Comparison of ENCODE assay signal across 13 cellular contexts in genomic region chr7:129041142-129041928, GRCh38. TPM values are rescaled to one million over a fixed set of nuclear protein-coding genes. Genes with fewer than 3 reads are reported as not detected.
A peak's percentile ranks its signal among the peaks of the same experiment; 100 is the strongest.
DNase-seq lines count a peak whose midpoint lies in the region; ATAC-seq, FAIRE-seq and TF ChIP-seq lines count a peak whose summit lies in the region.
"Had no signal": no experiment of that assay in that cellular context is flagged by ENCODE, and none has a peak within 500 bp of the region (broad histone marks: within the 10 kb centered on the region; RNA-seq: fewer than 3 reads in every experiment).

No MANE protein-coding gene starts in this region.

- H3K4me3 ChIP-seq in GM23338 (0 out of 2 replicates have a peak overlapping the region, but pooled peaks have one; percentile 16), WERI-Rb-1 (ENCODE audit: low read depth, low read length) (no peak overlapping the region)
- H3K4me3 ChIP-seq: right lobe of liver, thoracic aorta had no signal

- TF ChIP-seq CTCF in D721Med (IDR thresholded peaks at IDR 0.05; ENCODE audit: insufficient read depth, missing control alignments) (no peak), GM23338 (conservative IDR thresholded peaks at IDR 0.05; ENCODE audit: low read depth in 2 of 2) (no peak), WERI-Rb-1 (IDR thresholded peaks at IDR 0.05; ENCODE audit: low read depth, low read length) (no peak)

- peaks cover 33% of the 10 kb centered on the region for H3K4me1 Mint-ChIP-seq in GM23338

- DNase-seq in D721Med (ENCODE audit: insufficient read length, low spot score): no peak
- DNase-seq in GM23338 (ENCODE audit: low spot score): peak; percentile 25
- no peak for DNase-seq in WERI-Rb-1
- DNase-seq in myocyte (ENCODE audit: low read depth): peak; percentile 27
- no peak for DNase-seq in iPS-NIHi7 (ENCODE audit: extremely low spot score)
- no peak for DNase-seq in cortex of kidney (lab: John Stamatoyannopoulos, UW)
- DNase-seq: HCEC 1CT, kidney, OCI-M1, right lobe of liver had no signal

- H3F3A ChIP-seq in GM23338 (replicated peaks; ENCODE audit: low read depth): no peaks in the 10 kb centered on the region

- H3K4me2 ChIP-seq in GM23338: peak overlapping the region; percentile 41

- peaks cover 4% of the 10 kb centered on the region for H3K27me3 Mint-ChIP-seq in GM23338 (ENCODE audit: insufficient read depth, low read depth, poor library complexity)

- no peaks in the 10 kb centered on the region for H3K9me3 ChIP-seq in WERI-Rb-1 (ENCODE audit: severe bottlenecking)
- H3K9me3 ChIP-seq: right lobe of liver, thoracic aorta had no signal

- H3K4me1 ChIP-seq in GM23338 (ENCODE audit: insufficient read depth): peaks cover 33% of the 10 kb centered on the region

- no peaks in the 10 kb centered on the region for H3K9me3 Mint-ChIP-seq in GM23338

- H3K79me2 ChIP-seq in GM23338 (replicated peaks; ENCODE audit: insufficient read depth): peaks cover 100% of the 10 kb centered on the region

- no peak overlapping the region for H3K4me3 Mint-ChIP-seq in GM23338

- no peak overlapping the region for H2AFZ ChIP-seq in GM23338

- peaks cover 54% of the 10 kb centered on the region for H4K20me1 ChIP-seq in GM23338 (replicated peaks; ENCODE audit: insufficient read depth)

- H3K36me3 ChIP-seq in GM23338 (ENCODE audit: insufficient read depth) (0 out of 2 replicates have a peak, but pooled peaks cover 1% of the 10 kb centered on the region), WERI-Rb-1 (peaks cover 47% of the 10 kb centered on the region)

- H3K27ac Mint-ChIP-seq in GM23338: peak overlapping the region; percentile 44

- no peaks in the 10 kb centered on the region for H3K9me2 ChIP-seq in GM23338 (ENCODE audit: insufficient read depth)

- H3K36me3 Mint-ChIP-seq in GM23338 (ENCODE audit: low read depth): peaks cover 24% of the 10 kb centered on the region

- H3K27me3 ChIP-seq in GM23338 (ENCODE audit: insufficient read depth): no peaks in the 10 kb centered on the region
- no peaks in the 10 kb centered on the region for H3K27me3 ChIP-seq in WERI-Rb-1 (ENCODE audit: insufficient read depth, low read depth, severe bottlenecking)
- H3K27me3 ChIP-seq: right lobe of liver had no signal

- FAIRE-seq in D721Med (lab: Jason Lieb, UNC): peak; percentile 11
- FAIRE-seq: colon, kidney had no signal

- ATAC-seq in GM23338 (peak; percentile 67), GM18517 (IDR thresholded peaks at IDR 0.05; ENCODE audit: unreplicated experiment) (no peak)
- ATAC-seq: right lobe of liver had no signal

- H3K27ac ChIP-seq in GM23338 (ENCODE audit: low read depth) (peak overlapping the region; percentile 22), WERI-Rb-1 (peak overlapping the region; percentile 24; the same call in 1 of the 2 replicates)
- H3K27ac ChIP-seq: right lobe of liver, thoracic aorta had no signal

TF ChIP-seq in GM23338, 12 proteins besides CTCF, POLR2A, EP300 and RAD21:
- TF ChIP-seq ETS1 (IDR thresholded peaks at IDR 0.05) (no peak), REST (IDR thresholded peaks at IDR 0.05; ENCODE audit: unreplicated experiment) (no peak)

RNA-seq across cellular contexts. Expression of gene TNPO3, which starts 13.6 kb away (rescaled TPM):
- 127 TPM in 2 replicates for total RNA-seq in GM23338 (2014; rRNA removed; shearing (Covaris generic))
- 29.2 and 38.2 TPM in 2 replicates for polyA plus RNA-seq in GM23338 (2016; fragmentation: Nextera tagmentation; extraction: Ambion mirVana)
- total RNA-seq in myocyte: 50.9 and 51.1 TPM in 2 replicates
- 33.2 TPM for polyA plus RNA-seq in myocyte (2012)

Comparison
In these comparisons a context has a peak if more than half of its experiments do, and no peak if none do; other contexts are left out.
1. DNase-seq: peak in GM23338 (single experiment) and myocyte (single experiment); none in D721Med (single experiment), WERI-Rb-1 (single experiment), iPS-NIHi7 (single experiment) and cortex of kidney (single experiment).